24 cellular contexts compared by ENCODE assay signal in genomic region chr2:198953328-198953727, GRCh38.
DNase-seq lines count a peak whose midpoint lies in the region; ATAC-seq, FAIRE-seq and TF ChIP-seq lines count a peak whose summit lies in the region.
"Had no signal": no experiment of that assay in that cellular context is flagged by ENCODE, and none has a peak within 500 bp of the region (broad histone marks: within the 10 kb centered on the region; RNA-seq: fewer than 3 reads in every experiment).

No MANE protein-coding gene starts in this region.

- intact Hi-C loops in mucosa of descending colon (cut with DNase I, micrococcal nuclease) (no loop called here), transverse colon (cut with DNase I; ENCODE audit: low total_unique reads) (no loop called here)

- H3K4me1 ChIP-seq in mucosa of descending colon (ENCODE audit: low read depth) = no peaks in the 10 kb centered on the region
- H3K4me1 ChIP-seq in transverse colon = peaks cover 0 to 19% (median 8%) of the 10 kb centered on the region in 4 donors
- H3K4me1 ChIP-seq: A549; BE2C; BLaER1 treated with 17β-estradiol and CSF1 and Interleukin-3, amounts not matched to agents 10 nM and 100 nM had no signal

- in situ Hi-C loops in transverse colon (cut with MboI; ENCODE audit: low pct_ligation_motif_present in 1 of 4, low pct_unique_long_range_greater_than_20kb in 1 of 4, low sequenced_read_pairs in 3 of 4) = no loop called here

- FAIRE-seq in colon (lab: Jason Lieb, UNC) = peak; percentile 82
- FAIRE-seq: A549, G401.6, GM12892, GM19239 had no signal

- H3K27me3 ChIP-seq in transverse colon = no peaks in the 10 kb centered on the region
- H3K27me3 ChIP-seq: BE2C; BLaER1 treated with 17β-estradiol and CSF1 and Interleukin-3, amounts not matched to agents 10 nM and 100 nM had no signal

- DNase-seq in mucosa of descending colon (no peak), transverse colon (no peak), NCI-H2107 treated with DMSO at 0.1 percent for 48 hours (lab: John Stamatoyannopoulos, UW; ENCODE audit: unreplicated experiment) (no peak), COLO668 (lab: John Stamatoyannopoulos, UW; ENCODE audit: unreplicated experiment) (no peak), NCI-H2227 treated with DMSO at 0.1 percent for 48 hours (lab: John Stamatoyannopoulos, UW) (no peak)
- DNase-seq: 8988T; ACHN; AML-193; BE2C; Calu3; CD4-positive, alpha-beta T cell; CD8-positive, alpha-beta memory T cell; COR-L47; DND-41; H9 had no signal

- H3K4me3 ChIP-seq in mucosa of descending colon = no peak overlapping the region
- no peak overlapping the region for H3K4me3 ChIP-seq in transverse colon
- H3K4me3 ChIP-seq: A549; BLaER1 treated with 17β-estradiol and CSF1 and Interleukin-3, amounts not matched to agents 10 nM and 100 nM; GM23338 had no signal

- H3K27ac ChIP-seq in 22Rv1 (peak overlapping the region; percentile 45), transverse colon (peak overlapping the region; percentile 35 to 66 (median 56))
- H3K27ac ChIP-seq: A549; BLaER1 treated with 17β-estradiol and CSF1 and Interleukin-3, amounts not matched to agents 10 nM and 100 nM had no signal

- TF ChIP-seq EP300 in transverse colon (IDR thresholded peaks at IDR 0.05; ENCODE audit: low read depth) = no peak

- TF ChIP-seq CTCF in 22Rv1 (IDR thresholded peaks at IDR 0.05) (no peak), mucosa of descending colon (IDR thresholded peaks at IDR 0.05) (no peak), transverse colon (IDR thresholded peaks at IDR 0.05) (no peak)

- peak; percentile 93 for ATAC-seq in mucosa of descending colon
- ATAC-seq: A549, GM23338, HCT116 had no signal

- H3K36me3 ChIP-seq in mucosa of descending colon (ENCODE audit: low read depth) = no peaks in the 10 kb centered on the region
- no peaks in the 10 kb centered on the region for H3K36me3 ChIP-seq in transverse colon
- H3K36me3 ChIP-seq: BE2C; BLaER1 treated with 17β-estradiol and CSF1 and Interleukin-3, amounts not matched to agents 10 nM and 100 nM had no signal

- no peak for TF ChIP-seq POLR2A in transverse colon (IDR thresholded peaks at IDR 0.05)

- H3K9me3 ChIP-seq in mucosa of descending colon (no peaks in the 10 kb centered on the region), transverse colon (no peaks in the 10 kb centered on the region)
- H3K9me3 ChIP-seq: A549; BE2C; BLaER1 treated with 17β-estradiol and CSF1 and Interleukin-3, amounts not matched to agents 10 nM and 100 nM had no signal
